Comparison of ENCODE assay signal across 20 cellular contexts in genomic region chr3:149506965-149507364, GRCh38. TPM values are rescaled to one million over a fixed set of nuclear protein-coding genes. Genes with fewer than 3 reads are reported as not detected.
DNase-seq lines count a peak whose midpoint lies in the region; ATAC-seq and TF ChIP-seq lines count a peak whose summit lies in the region.
"Had no signal": no experiment of that assay in that cellular context is flagged by ENCODE, and none has a peak within 500 bp of the region (broad histone marks: within the 10 kb centered on the region; RNA-seq: fewer than 3 reads in every experiment).

No MANE protein-coding gene starts in this region.

- no peak for ATAC-seq in upper lobe of left lung (ENCODE audit: low FRiP score in 2 of 2)

- H3K4me1 Mint-ChIP-seq in chondrocyte (ENCODE audit: low read depth) (peaks cover 26% of the 10 kb centered on the region), nephron (peaks cover 12% of the 10 kb centered on the region)

- 39 to 46% methylated on average over 2 of the region's 2 CpGs for WGBS in upper lobe of left lung, 2 donors

- peak overlapping the region; percentile 52 to 80 (median 60) for H3K27ac ChIP-seq in upper lobe of left lung
- H3K27ac ChIP-seq: BLaER1, left ventricle myocardium inferior had no signal

- H3K36me3 Mint-ChIP-seq in chondrocyte (ENCODE audit: low read depth) (no peaks in the 10 kb centered on the region), nephron (ENCODE audit: low read depth) (no peaks in the 10 kb centered on the region)
- H3K36me3 Mint-ChIP-seq: stimulated activated memory B cell treated with anti-CD40 and anti-IgM and Interleukin-4, amounts not matched to agents 10 μg/mL and 1 μg/mL and 100 μg/mL, for 72 hours had no signal

- TF ChIP-seq CTCF in chondrocyte (IDR thresholded peaks at IDR 0.05) (no peak), nephron (IDR thresholded peaks at IDR 0.05; ENCODE audit: unreplicated experiment in 3 of 3) (no peak), upper lobe of left lung (IDR thresholded peaks at IDR 0.05) (no peak), GM10248 (IDR thresholded peaks at IDR 0.05; ENCODE audit: control extremely low read depth, extremely low read depth, low read depth, missing control alignments) (no peak)

- H3K9me3 ChIP-seq in upper lobe of left lung: no peaks in the 10 kb centered on the region
- H3K9me3 ChIP-seq: BLaER1, gastrocnemius medialis, left ventricle myocardium inferior had no signal

- no peak for TF ChIP-seq EP300 in upper lobe of left lung (IDR thresholded peaks at IDR 0.05)

- H3K27me3 ChIP-seq in upper lobe of left lung: no peaks in the 10 kb centered on the region
- H3K27me3 ChIP-seq: BLaER1, gastrocnemius medialis had no signal

- DNase-seq in M059J (ENCODE audit: low read depth) (peak; percentile 44), chondrocyte (ENCODE audit: low spot score) (no peak), upper lobe of left lung (no peak), OCI-M2 (lab: John Stamatoyannopoulos, UW; ENCODE audit: unreplicated experiment) (no peak), hypothalamus (lab: John Stamatoyannopoulos, UW) (no peak), HuH-7.5 (ENCODE audit: low spot score) (no peak), GM10248 (ENCODE audit: extremely low spot score) (no peak)
- DNase-seq: activated B cell treated with CpG ODN at 0.5 μM for 24 hours; activated effector memory CD4-positive, alpha-beta T cell treated with anti-CD3 and anti-CD28 coated beads, Interleukin-2, amount 50 U/mL, for 16 hours; amygdala; DMS153; left ventricle myocardium inferior; NCI-H1694; NCI-H2227 treated with DMSO at 0.1 percent for 48 hours; posterior cingulate gyrus had no signal

- POLR2A ChIA-PET in GM10248 (lab: Yijun Ruan, JAX): no interaction called here

- no peaks in the 10 kb centered on the region for H3K9me3 Mint-ChIP-seq in chondrocyte (ENCODE audit: low read depth)
- H3K9me3 Mint-ChIP-seq in nephron: no peaks in the 10 kb centered on the region
- H3K9me3 Mint-ChIP-seq: activated B cell treated with CpG ODN at 0.5 μM for 24 hours; stimulated activated memory B cell treated with anti-CD40 and anti-IgM and Interleukin-4, amounts not matched to agents 10 μg/mL and 1 μg/mL and 100 μg/mL, for 72 hours had no signal

- H3K27ac Mint-ChIP-seq in chondrocyte (ENCODE audit: unreplicated experiment): peak overlapping the region; percentile 83
- H3K27ac Mint-ChIP-seq in nephron: peak overlapping the region in 2 of 3 experiments; percentile 6 to 49
- H3K27ac Mint-ChIP-seq: activated B cell treated with CpG ODN at 0.5 μM for 24 hours; stimulated activated memory B cell treated with anti-CD40 and anti-IgM and Interleukin-4, amounts not matched to agents 10 μg/mL and 1 μg/mL and 100 μg/mL, for 72 hours had no signal

- peaks cover 14 to 41% (median 26%) of the 10 kb centered on the region in 4 donors for H3K4me1 ChIP-seq in upper lobe of left lung
- H3K4me1 ChIP-seq: BLaER1 had no signal

- H3K4me3 ChIP-seq in upper lobe of left lung: peak overlapping the region in 2 of 4 donors; percentile 15 to 30
- H3K4me3 ChIP-seq: BLaER1 had no signal

- H3K27me3 Mint-ChIP-seq in chondrocyte (ENCODE audit: low read depth) (no peaks in the 10 kb centered on the region), nephron (ENCODE audit: low read depth) (no peaks in the 10 kb centered on the region)

- CTCF ChIA-PET in GM10248 (lab: Yijun Ruan, JAX): interaction anchor here (0.9 to 1.6 kb wide), 2 partner anchors 18 to 21 kb away, joined by 3 to 4 read pairs; no protein-coding TSS in a partner anchor

- H3K4me3 Mint-ChIP-seq in chondrocyte (ENCODE audit: unreplicated experiment) (peak overlapping the region; percentile 5), nephron (no peak overlapping the region)
- H3K4me3 Mint-ChIP-seq: activated B cell treated with CpG ODN at 0.5 μM for 24 hours; stimulated activated memory B cell treated with anti-CD40 and anti-IgM and Interleukin-4, amounts not matched to agents 10 μg/mL and 1 μg/mL and 100 μg/mL, for 72 hours had no signal

- no peaks in the 10 kb centered on the region for H3K36me3 ChIP-seq in upper lobe of left lung
- H3K36me3 ChIP-seq: BLaER1, gastrocnemius medialis, left ventricle myocardium inferior had no signal

- TF ChIP-seq POLR2A in upper lobe of left lung (IDR thresholded peaks at IDR 0.05): no peak

RNA-seq across cellular contexts. Expression of gene TM4SF4, which starts 32.5 kb away (rescaled TPM):
- total RNA-seq in M059J (2014; rRNA removed; shearing (Covaris generic)): 21.7 TPM in 1 of 2 replicates, not detected in the other
- total RNA-seq in chondrocyte (not detected in 3 replicates), upper lobe of left lung (1 to 10 TPM in 4 of 6 donors, not detected in 2; 1.8 to 2.5 (median 2.2) TPM)
- total RNA-seq: activated B cell treated with CpG ODN at 0.5 μM for 24 hours; left ventricle myocardium inferior; T-helper 1 cell treated with Interleukin-12 subunit alpha and Interleukin-12 subunit beta and Interleukin-4 antibody, amounts not matched to agents 30 ng/mL and 1 ng/mL, for 36 hours had no signal
